8 cellular contexts compared by ENCODE assay signal in genomic region chr2:9234680-9235387, GRCh38. TPM values are rescaled to one million over a fixed set of nuclear protein-coding genes. Genes with fewer than 3 reads are reported as not detected.
A peak's percentile ranks its signal among the peaks of the same experiment; 100 is the strongest.
DNase-seq lines count a peak whose midpoint lies in the region; ATAC-seq, FAIRE-seq and TF ChIP-seq lines count a peak whose summit lies in the region.

No MANE protein-coding gene starts in this region.

- H3K9me3 ChIP-seq in adipocyte (ENCODE audit: control insufficient read depth, low read length) (no peaks in the 10 kb centered on the region), right cardiac atrium (ENCODE audit: control insufficient read depth, low read length) (no peaks in the 10 kb centered on the region), small intestine (ENCODE audit: control insufficient read depth, low read depth) (no peaks in the 10 kb centered on the region)

- H3K4me3 Mint-ChIP-seq in HFFc6 = peak overlapping the region; percentile 88
- H3K4me3 Mint-ChIP-seq in activated CD4-positive, alpha-beta memory T cell treated with anti-CD3 and anti-CD28 coated beads for 36 hours = no peak overlapping the region

- no peak for FAIRE-seq in small intestine (lab: Jason Lieb, UNC)

- H3K4me3 ChIP-seq in adipocyte (ENCODE audit: low read length) = peak overlapping the region; percentile 38
- H3K4me3 ChIP-seq in right cardiac atrium (ENCODE audit: low read length) = no peak overlapping the region
- H3K4me3 ChIP-seq in small intestine (ENCODE audit: low read depth in 1 of 2, low read length in 2 of 2) = no peak overlapping the region

- CTCF ChIA-PET in activated CD4-positive, alpha-beta memory T cell treated with anti-CD3 and anti-CD28 coated beads for 36 hours (lab: Charles Lee) = no interaction called here

- H3K4me1 ChIP-seq in adipocyte (ENCODE audit: control insufficient read depth, insufficient read depth, low read length) (peaks cover 71% of the 10 kb centered on the region), right cardiac atrium (ENCODE audit: control insufficient read depth, insufficient read depth, low read length) (peaks cover 46% of the 10 kb centered on the region), small intestine (ENCODE audit: control insufficient read depth in 2 of 2, insufficient read depth in 1 of 2, low read depth in 1 of 2, low read length in 1 of 2) (peaks cover 3 to 18% of the 10 kb centered on the region in 2 donors)

- H3K36me3 ChIP-seq in adipocyte (ENCODE audit: control insufficient read depth, insufficient read depth, low read length, severe bottlenecking) (no peaks in the 10 kb centered on the region), small intestine (ENCODE audit: control insufficient read depth in 2 of 2, insufficient read depth in 2 of 2, low read length in 2 of 2) (no peaks in the 10 kb centered on the region)

- peaks cover 11% of the 10 kb centered on the region; the same call in 1 of the 2 replicates for H3K36me3 Mint-ChIP-seq in HFFc6 (ENCODE audit: low read depth)
- no peaks in the 10 kb centered on the region for H3K36me3 Mint-ChIP-seq in activated CD4-positive, alpha-beta memory T cell treated with anti-CD3 and anti-CD28 coated beads for 36 hours

- intact Hi-C loops in right cardiac atrium (cut with DNase I) = no loop called here
- intact Hi-C loops in activated CD4-positive, alpha-beta memory T cell treated with anti-CD3 and anti-CD28 coated beads for 36 hours (cut with micrococcal nuclease) = no loop called here

- no peaks in the 10 kb centered on the region for H3K9me3 Mint-ChIP-seq in HFFc6
- H3K9me3 Mint-ChIP-seq in activated CD4-positive, alpha-beta memory T cell treated with anti-CD3 and anti-CD28 coated beads for 36 hours = no peaks in the 10 kb centered on the region

- H3K9ac ChIP-seq in adipocyte (ENCODE audit: low read length) = peak overlapping the region; percentile 35

- DNase-seq in HFFc6 (peak; percentile 87), adipocyte (ENCODE audit: low read depth) (peak; percentile 69), right cardiac atrium (no peak), small intestine (peak; percentile 74)
- no peak for DNase-seq in activated CD4-positive, alpha-beta memory T cell treated with anti-CD3 and anti-CD28 coated beads for 36 hours

- no peak for TF ChIP-seq CTCF in HFFc6 (IDR thresholded peaks at IDR 0.05)

- H3K27ac ChIP-seq in right cardiac atrium (ENCODE audit: low read length) (peak overlapping the region; percentile 86), small intestine (ENCODE audit: low read depth in 1 of 2, low read length in 1 of 2) (peak overlapping the region in 1 of 2 donors; percentile 84)

- POLR2A ChIA-PET in activated CD4-positive, alpha-beta memory T cell treated with anti-CD3 and anti-CD28 coated beads for 36 hours (lab: Charles Lee) = no interaction called here

- 58% methylated on average over 12 of the region's 12 CpGs for WGBS in right cardiac atrium
- 44 to 48% (median 47%) methylated on average over 12 of the region's 12 CpGs for WGBS in small intestine, 3 donors

- peaks cover 99% of the 10 kb centered on the region for H3K4me1 Mint-ChIP-seq in HFFc6 (ENCODE audit: low read depth)
- H3K4me1 Mint-ChIP-seq in activated CD4-positive, alpha-beta memory T cell treated with anti-CD3 and anti-CD28 coated beads for 36 hours (ENCODE audit: low read depth) = no peaks in the 10 kb centered on the region

- H3K27me3 Mint-ChIP-seq in HFFc6 (ENCODE audit: insufficient read depth) = peaks cover 2% of the 10 kb centered on the region
- H3K27me3 Mint-ChIP-seq in activated CD4-positive, alpha-beta memory T cell treated with anti-CD3 and anti-CD28 coated beads for 36 hours = peaks cover 22% of the 10 kb centered on the region

- H3K27me3 ChIP-seq in adipocyte (replicated peaks; ENCODE audit: control insufficient read depth, insufficient read depth, low read length) (no peaks in the 10 kb centered on the region), right cardiac atrium (ENCODE audit: control insufficient read depth, insufficient read depth) (no peaks in the 10 kb centered on the region), small intestine (ENCODE audit: control insufficient read depth in 2 of 2, insufficient read depth in 2 of 2, low read length in 2 of 2) (no peaks in the 10 kb centered on the region)

- peak overlapping the region; percentile 99 for H3K27ac Mint-ChIP-seq in HFFc6
- no peak overlapping the region for H3K27ac Mint-ChIP-seq in activated CD4-positive, alpha-beta memory T cell treated with anti-CD3 and anti-CD28 coated beads for 36 hours

- peak; percentile 58 to 85 for ATAC-seq in right cardiac atrium
- ATAC-seq in GM21825 (IDR thresholded peaks at IDR 0.05; ENCODE audit: unreplicated experiment) = no peak
- no peak for ATAC-seq in HG02623 (IDR thresholded peaks at IDR 0.05; ENCODE audit: unreplicated experiment)
- ATAC-seq in HG03571 (IDR thresholded peaks at IDR 0.05; ENCODE audit: unreplicated experiment) = no peak

RNA-seq across cellular contexts. Expression of gene ASAP2, which starts 28.2 kb away (rescaled TPM):
- 10 to 100 TPM; 31.2 to 37.4 (median 34.3) TPM for total RNA-seq in HFFc6 (2021; fragmentation: NEBNext Ultra II Directional; extraction: Animal tissue kit (Norgen Biotek cat#: 25700))
- total RNA-seq in right cardiac atrium = 10 to 100 TPM; 13.3 to 19.7 (median 16.0) TPM
- polyA plus RNA-seq in right cardiac atrium (9.2 TPM), small intestine (10 to 100 TPM; 10.8 to 21.9 (median 14.6) TPM)
- under 1 TPM; 0.26 to 0.97 TPM for total RNA-seq in activated CD4-positive, alpha-beta memory T cell treated with anti-CD3 and anti-CD28 coated beads for 36 hours

Comparison
In these comparisons a context has a peak if more than half of its experiments do, and no peak if none do; other contexts are left out.
1. DNase-seq: peak in HFFc6 (single experiment), adipocyte (single experiment) and small intestine (single experiment); none in right cardiac atrium (0 of 3) and activated CD4-positive, alpha-beta memory T cell treated with anti-CD3 and anti-CD28 coated beads for 36 hours (single experiment).
2. ATAC-seq: peak in right cardiac atrium (2 of 2); none in GM21825 (single experiment), HG02623 (single experiment) and HG03571 (single experiment).
3. RNA of gene ASAP2, which starts 28.2 kb away (total RNA-seq): 31.2 to 37.4 TPM in HFFc6 and 13.3 to 19.7 TPM in right cardiac atrium; 0.26 to 0.97 TPM in activated CD4-positive, alpha-beta memory T cell treated with anti-CD3 and anti-CD28 coated beads for 36 hours; every median in the first group is over 4 times any median in the second.